In the genomic region with DNA sequence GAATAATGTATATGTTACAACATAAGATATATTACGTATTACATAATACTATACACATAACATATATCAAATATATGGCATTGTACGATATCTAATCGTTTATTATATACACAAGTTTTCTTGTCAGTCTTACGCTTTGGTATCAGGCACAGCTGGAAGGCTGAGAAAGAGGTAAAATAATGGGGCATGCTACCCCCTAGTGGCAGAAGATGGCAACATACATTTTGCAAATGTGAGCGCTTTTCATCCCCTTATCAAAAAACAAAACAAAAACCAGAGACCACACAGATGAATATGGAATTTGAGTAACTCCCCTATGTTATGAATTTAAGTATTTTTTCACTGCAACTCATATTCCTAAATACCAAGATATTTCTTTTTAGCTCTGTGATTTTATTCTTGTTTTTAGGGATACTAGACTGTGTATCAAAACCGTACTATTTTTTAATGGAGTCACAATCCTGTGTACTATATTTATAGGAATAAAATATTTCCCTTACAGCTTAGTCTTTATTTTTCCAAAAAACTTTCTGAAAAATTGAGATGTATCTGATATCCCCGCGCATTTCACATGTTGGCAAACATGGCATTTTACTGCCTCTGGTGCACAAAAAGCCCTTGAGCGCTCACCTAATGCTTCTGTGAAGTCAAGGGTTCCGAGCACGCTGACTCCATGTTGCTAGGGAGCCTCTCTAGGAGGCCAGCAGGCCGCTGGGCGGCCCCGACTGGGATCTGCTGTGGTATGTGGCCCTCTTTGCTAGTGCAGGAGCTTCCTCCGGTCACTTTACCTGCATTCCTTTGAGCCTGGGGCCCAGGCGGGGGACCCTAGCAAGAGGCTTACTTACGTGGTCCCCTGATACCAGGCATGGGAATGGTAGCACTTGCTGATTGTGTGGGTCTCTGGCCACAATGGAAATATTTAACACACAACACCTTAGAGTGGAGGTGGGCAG, we compare ENCODE assay signal across 8 cellular contexts.
DNase-seq lines count a peak whose midpoint lies in the region; ATAC-seq and TF ChIP-seq lines count a peak whose summit lies in the region.

No MANE protein-coding gene starts in this region.

- CTCF ChIA-PET in WTC11 (lab: Charles Lee), result interaction anchor here (0.6 to 3.0 kb wide), 31 partner anchors 9 to 302 kb away, joined by 3 to 72 read pairs (median 5); a partner anchor contains a TSS

- ATAC-seq in WTC11 (peak; percentile 34), esophagus mucosa (peak; percentile 27)
- ATAC-seq in naive thymus-derived CD8-positive, alpha-beta T cell, result peak; percentile 47 to 51

- no peaks in the 10 kb centered on the region for H3K36me3 Mint-ChIP-seq in WTC11
- H3K36me3 Mint-ChIP-seq in naive thymus-derived CD8-positive, alpha-beta T cell, result no peaks in the 10 kb centered on the region

- POLR2A ChIA-PET in WTC11 (lab: Charles Lee), result no interaction called here
- POLR2A ChIA-PET in naive thymus-derived CD8-positive, alpha-beta T cell (lab: Charles Lee), result no interaction called here

- peaks cover 51% of the 10 kb centered on the region for H3K4me1 Mint-ChIP-seq in WTC11
- H3K4me1 Mint-ChIP-seq in naive thymus-derived CD8-positive, alpha-beta T cell, result peaks cover 4 to 13% (median 8%) of the 10 kb centered on the region in 4 donors

- no peaks in the 10 kb centered on the region for H3K27me3 ChIP-seq in H7 (ENCODE audit: control insufficient read depth, insufficient read depth, low read length)

- no peak overlapping the region for H3K4me3 Mint-ChIP-seq in WTC11
- no peak overlapping the region for H3K4me3 Mint-ChIP-seq in naive thymus-derived CD8-positive, alpha-beta T cell

- peak; percentile 70 for TF ChIP-seq CTCF in WTC11 (IDR thresholded peaks at IDR 0.05)

- DNase-seq in NCI-H2081 (lab: John Stamatoyannopoulos, UW) (peak; percentile 43 to 45), NCI-H2081 treated with DMSO at 0.1 percent for 48 hours (lab: John Stamatoyannopoulos, UW) (no peak), H7 (peak; percentile 61), NCI-H1694 treated with DMSO at 0.1 percent for 48 hours (lab: John Stamatoyannopoulos, UW) (peak; percentile 68), WTC11 (ENCODE audit: low spot score) (peak; percentile 55), occipital lobe (lab: John Stamatoyannopoulos, UW) (no peak)
- DNase-seq in naive thymus-derived CD8-positive, alpha-beta T cell, result peak in 8 of 10 donors; percentile 19 to 56 (median 34)

- peaks cover under 1% of the 10 kb centered on the region; the same call in 1 of the 2 replicates for H3K9me3 Mint-ChIP-seq in WTC11
- H3K9me3 Mint-ChIP-seq in naive thymus-derived CD8-positive, alpha-beta T cell, result peaks cover 0 to 4% (median 0%) of the 10 kb centered on the region in 9 donors

- no peaks in the 10 kb centered on the region for H3K36me3 ChIP-seq in H7 (replicated peaks; ENCODE audit: control insufficient read depth, insufficient read depth, low read length)

- no peaks in the 10 kb centered on the region; the same call in 1 of the 2 replicates for H3K27me3 Mint-ChIP-seq in WTC11 (ENCODE audit: low read depth)
- H3K27me3 Mint-ChIP-seq in naive thymus-derived CD8-positive, alpha-beta T cell, result peaks cover 10 to 72% (median 37%) of the 10 kb centered on the region in 5 donors

- H3K4me3 ChIP-seq in H7 (ENCODE audit: insufficient read depth, low read depth, low read length), result no peak overlapping the region

- H3K27ac Mint-ChIP-seq in WTC11, result no peak overlapping the region; the same call in 1 of the 2 replicates
- no peak overlapping the region for H3K27ac Mint-ChIP-seq in naive thymus-derived CD8-positive, alpha-beta T cell

TF ChIP-seq in WTC11, 78 proteins besides CTCF, POLR2A, EP300 and RAD21:
- TF ChIP-seq SMAD3 (CRISPR knock-in tag; IDR thresholded peaks at IDR 0.05; ENCODE audit: borderline replicate concordance) (no peak), RELA (CRISPR knock-in tag; IDR thresholded peaks at IDR 0.05; ENCODE audit: borderline replicate concordance) (no peak), NR1H2 (CRISPR knock-in tag; IDR thresholded peaks at IDR 0.05) (no peak), ZNF423 (CRISPR knock-in tag; IDR thresholded peaks at IDR 0.05) (peak; percentile 60), FOXK1 (CRISPR knock-in tag; IDR thresholded peaks at IDR 0.05) (no peak)
- TF ChIP-seq, protein P1, sequence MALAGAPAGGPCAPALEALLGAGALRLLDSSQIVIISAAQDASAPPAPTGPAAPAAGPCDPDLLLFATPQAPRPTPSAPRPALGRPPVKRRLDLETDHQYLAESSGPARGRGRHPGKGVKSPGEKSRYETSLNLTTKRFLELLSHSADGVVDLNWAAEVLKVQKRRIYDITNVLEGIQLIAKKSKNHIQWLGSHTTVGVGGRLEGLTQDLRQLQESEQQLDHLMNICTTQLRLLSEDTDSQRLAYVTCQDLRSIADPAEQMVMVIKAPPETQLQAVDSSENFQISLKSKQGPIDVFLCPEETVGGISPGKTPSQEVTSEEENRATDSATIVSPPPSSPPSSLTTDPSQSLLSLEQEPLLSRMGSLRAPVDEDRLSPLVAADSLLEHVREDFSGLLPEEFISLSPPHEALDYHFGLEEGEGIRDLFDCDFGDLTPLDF (CRISPR knock-in tag; IDR thresholded peaks at IDR 0.05), result no peak
- TF ChIP-seq, protein P2, sequence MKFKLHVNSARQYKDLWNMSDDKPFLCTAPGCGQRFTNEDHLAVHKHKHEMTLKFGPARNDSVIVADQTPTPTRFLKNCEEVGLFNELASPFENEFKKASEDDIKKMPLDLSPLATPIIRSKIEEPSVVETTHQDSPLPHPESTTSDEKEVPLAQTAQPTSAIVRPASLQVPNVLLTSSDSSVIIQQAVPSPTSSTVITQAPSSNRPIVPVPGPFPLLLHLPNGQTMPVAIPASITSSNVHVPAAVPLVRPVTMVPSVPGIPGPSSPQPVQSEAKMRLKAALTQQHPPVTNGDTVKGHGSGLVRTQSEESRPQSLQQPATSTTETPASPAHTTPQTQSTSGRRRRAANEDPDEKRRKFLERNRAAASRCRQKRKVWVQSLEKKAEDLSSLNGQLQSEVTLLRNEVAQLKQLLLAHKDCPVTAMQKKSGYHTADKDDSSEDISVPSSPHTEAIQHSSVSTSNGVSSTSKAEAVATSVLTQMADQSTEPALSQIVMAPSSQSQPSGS (CRISPR knock-in tag; IDR thresholded peaks at IDR 0.05; ENCODE audit: borderline replicate concordance, low read depth), result no peak

Comparison
In these comparisons a context has a peak if more than half of its experiments do, and no peak if none do; other contexts are left out.
1. DNase-seq: peak in NCI-H2081 (2 of 2), H7 (single experiment), NCI-H1694 treated with DMSO at 0.1 percent for 48 hours (single experiment), WTC11 (single experiment) and naive thymus-derived CD8-positive, alpha-beta T cell (8 of 10); none in NCI-H2081 treated with DMSO at 0.1 percent for 48 hours (single experiment) and occipital lobe (single experiment).
2. Peak in every context shown above with its lines, with median percentiles within 50 percentile points of each other: ATAC-seq.